ENCODE assay signal across 8 cellular contexts in the genomic region with DNA sequence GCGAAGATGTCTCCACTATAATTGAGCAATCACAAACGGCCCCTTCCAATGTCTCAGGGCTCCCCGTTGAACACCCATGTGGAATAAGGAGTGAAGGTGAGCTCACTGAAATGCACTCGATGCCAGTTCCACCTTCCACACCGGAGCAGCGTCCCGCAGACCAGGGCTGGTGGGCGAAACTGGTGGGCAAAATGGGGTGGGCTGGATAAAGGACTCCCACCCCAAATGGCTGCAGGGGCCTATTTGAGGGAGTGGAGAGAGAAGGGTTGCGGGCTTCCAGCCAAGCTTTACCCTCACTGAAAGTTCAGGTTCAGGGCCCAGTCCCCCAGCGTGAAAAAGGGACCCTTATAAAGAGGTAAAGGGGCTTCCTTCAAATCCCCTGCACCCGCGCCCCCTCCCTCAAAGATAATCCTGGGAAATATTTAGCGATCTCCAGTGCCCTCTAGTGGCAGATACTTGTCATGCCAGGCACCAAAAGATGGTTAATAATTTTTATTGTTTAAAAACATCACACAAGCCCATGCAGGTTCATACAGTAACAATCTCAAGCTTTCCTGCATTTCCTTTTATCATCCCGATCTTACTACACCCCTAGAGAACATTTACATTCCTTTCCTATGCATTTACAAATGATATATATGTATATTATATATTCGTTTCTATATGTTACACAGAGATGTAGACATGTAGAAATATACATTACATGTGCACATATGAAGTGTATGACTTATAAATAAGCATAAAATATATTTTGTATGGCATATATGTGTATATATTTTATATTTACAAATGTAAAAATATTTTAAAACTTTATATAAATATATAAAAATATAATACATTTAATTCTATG. TPM values are rescaled to one million over a fixed set of nuclear protein-coding genes. Genes with fewer than 3 reads are reported as not detected.
DNase-seq lines count a peak whose midpoint lies in the region; ATAC-seq and TF ChIP-seq lines count a peak whose summit lies in the region.

No MANE protein-coding gene starts in this region.

- peak; percentile 55 to 90 (median 76) for TF ChIP-seq CTCF in adrenal gland (IDR thresholded peaks at IDR 0.05)

- H3K27me3 ChIP-seq in adrenal gland = no peaks in the 10 kb centered on the region

- DNase-seq in NCI-H82 (lab: John Stamatoyannopoulos, UW) = peak; percentile 46
- no peak for DNase-seq in NCI-H82 treated with DMSO at 0.1 percent for 48 hours (lab: John Stamatoyannopoulos, UW; ENCODE audit: unreplicated experiment)
- DNase-seq in adrenal gland = peak in 2 of 7 donors; percentile 23 to 50
- peak; percentile 5 for DNase-seq in kidney tubule cell (ENCODE audit: low spot score)
- no peak for DNase-seq in NCI-H526 treated with DMSO at 0.1 percent for 48 hours (lab: John Stamatoyannopoulos, UW)

- TF ChIP-seq EP300 in Ishikawa (IDR thresholded peaks at IDR 0.05; ENCODE audit: borderline replicate concordance) = no peak

- peak; percentile 61 for TF ChIP-seq RAD21 in Ishikawa (IDR thresholded peaks at IDR 0.05; ENCODE audit: low read depth)

- no peak overlapping the region for H3K27ac ChIP-seq in adrenal gland

- H3K4me1 ChIP-seq in adrenal gland (replicated peaks in 1 of 2) = no peaks in the 10 kb centered on the region

- no peak for ATAC-seq in GM19351 (IDR thresholded peaks at IDR 0.05; ENCODE audit: unreplicated experiment)
- no peak for ATAC-seq in GM21717 (IDR thresholded peaks at IDR 0.05; ENCODE audit: unreplicated experiment)

- peaks cover 0 to 5% (median 0%) of the 10 kb centered on the region in 3 donors for H3K9me3 ChIP-seq in adrenal gland (replicated peaks in 1 of 3)

- no peak overlapping the region for H3K4me3 ChIP-seq in adrenal gland

- no peak for TF ChIP-seq POLR2A in adrenal gland (IDR thresholded peaks at IDR 0.05)

- intact Hi-C loops in adrenal gland (cut with DNase I) = loop anchor here in 1 of 2 donors (5.0 kb wide), 1 partner anchor 475 kb away; no protein-coding TSS in a partner anchor

- no peaks in the 10 kb centered on the region for H3K36me3 ChIP-seq in adrenal gland (replicated peaks in 1 of 2)

- 21 to 34% (median 26%) methylated on average over 8 to 15 of the region's 15 CpGs for WGBS in adrenal gland, 4 donors

TF ChIP-seq in Ishikawa, 13 proteins besides CTCF, POLR2A, EP300 and RAD21:
- TF ChIP-seq TCF12 (IDR thresholded peaks at IDR 0.05; ENCODE audit: low read depth) = no peak
- no peak for TF ChIP-seq YY1 (IDR thresholded peaks at IDR 0.05; ENCODE audit: low read depth)
- TF ChIP-seq, protein P1, sequence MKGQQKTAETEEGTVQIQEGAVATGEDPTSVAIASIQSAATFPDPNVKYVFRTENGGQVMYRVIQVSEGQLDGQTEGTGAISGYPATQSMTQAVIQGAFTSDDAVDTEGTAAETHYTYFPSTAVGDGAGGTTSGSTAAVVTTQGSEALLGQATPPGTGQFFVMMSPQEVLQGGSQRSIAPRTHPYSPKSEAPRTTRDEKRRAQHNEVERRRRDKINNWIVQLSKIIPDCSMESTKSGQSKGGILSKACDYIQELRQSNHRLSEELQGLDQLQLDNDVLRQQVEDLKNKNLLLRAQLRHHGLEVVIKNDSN (IDR thresholded peaks at IDR 0.05) = no peak
- no peak for TF ChIP-seq ZBTB7A (IDR thresholded peaks at IDR 0.05; ENCODE audit: low read depth)
- TF ChIP-seq, protein P2, sequence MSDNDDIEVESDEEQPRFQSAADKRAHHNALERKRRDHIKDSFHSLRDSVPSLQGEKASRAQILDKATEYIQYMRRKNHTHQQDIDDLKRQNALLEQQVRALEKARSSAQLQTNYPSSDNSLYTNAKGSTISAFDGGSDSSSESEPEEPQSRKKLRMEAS (IDR thresholded peaks at IDR 0.05) = no peak
TF ChIP-seq in Ishikawa: peak in this region for 0.

RNA-seq across cellular contexts. Expression of a gene that starts 58.2 kb away (rescaled TPM):
- not detected for total RNA-seq in adrenal gland
- not detected for polyA plus RNA-seq in adrenal gland

Comparison
In these comparisons a context has a peak if more than half of its experiments do, and no peak if none do; other contexts are left out.
1. DNase-seq: peak in NCI-H82 (single experiment) and kidney tubule cell (single experiment); none in NCI-H82 treated with DMSO at 0.1 percent for 48 hours (single experiment) and NCI-H526 treated with DMSO at 0.1 percent for 48 hours (single experiment).